Comparison of ENCODE assay signal across 8 cellular contexts in genomic region chr20:13638162-13638495, GRCh38. TPM values are rescaled to one million over a fixed set of nuclear protein-coding genes. Genes with fewer than 3 reads are reported as not detected.
DNase-seq lines count a peak whose midpoint lies in the region; ATAC-seq and TF ChIP-seq lines count a peak whose summit lies in the region.

No MANE protein-coding gene starts in this region.

- no peak overlapping the region for H4K91ac ChIP-seq in mesenchymal stem cell (ENCODE audit: low read length)

- peak overlapping the region; percentile 95 to 98 (median 97) for H3K4me3 Mint-ChIP-seq in brain

- peaks cover 0 to 2% (median 0%) of the 10 kb centered on the region in 5 experiments for H3K9me3 Mint-ChIP-seq in brain

- peaks cover 47% of the 10 kb centered on the region for H3K79me2 ChIP-seq in DOHH2 (ENCODE audit: control insufficient read depth, low read length)

- H3K4ac ChIP-seq in mesenchymal stem cell (ENCODE audit: low read depth in 1 of 2, low read length in 2 of 2): peak overlapping the region in 1 of 2 experiments; percentile 6

- peaks cover 21% of the 10 kb centered on the region for H3K4me1 Mint-ChIP-seq in brain

- H3K4me1 ChIP-seq in DOHH2 (ENCODE audit: control insufficient read depth, low read length) (peaks cover 12% of the 10 kb centered on the region), mesenchymal stem cell (ENCODE audit: control insufficient read depth, insufficient read depth, low read depth, low read length) (no peaks in the 10 kb centered on the region)

- H3K4me3 ChIP-seq in DOHH2 (ENCODE audit: low read length) (peak overlapping the region; percentile 94), NB4 (ENCODE audit: low read depth, low read length) (peak overlapping the region; percentile 78), mesenchymal stem cell (ENCODE audit: insufficient read depth in 1 of 2, low read depth in 1 of 2, low read length in 2 of 2) (peak overlapping the region; percentile 94 to 100)

- H3K79me1 ChIP-seq in mesenchymal stem cell (replicated peaks; ENCODE audit: low read length, poor library complexity, severe bottlenecking): peaks cover 5% of the 10 kb centered on the region

- peak overlapping the region; percentile 98 for H3K4me2 ChIP-seq in DOHH2 (ENCODE audit: low read length)
- peak overlapping the region; percentile 88 for H3K4me2 ChIP-seq in mesenchymal stem cell (ENCODE audit: low read length, poor library complexity, severe bottlenecking)

- H4K8ac ChIP-seq in mesenchymal stem cell (ENCODE audit: low read length): peak overlapping the region; percentile 35

- no peak overlapping the region for H2BK5ac ChIP-seq in mesenchymal stem cell (ENCODE audit: low read depth, low read length, poor library complexity, severe bottlenecking)

- DNase-seq in NB4 (ENCODE audit: low read depth): no peak
- DNase-seq in mesenchymal stem cell: no peak
- DNase-seq in GF-D8 (lab: John Stamatoyannopoulos, UW): no peak
- no peak for DNase-seq in NCI-H226

- TF ChIP-seq POLR2A in NB4 (IDR thresholded peaks at IDR 0.05; ENCODE audit: extremely low read depth, insufficient read length): no peak

- no peak overlapping the region for H3K14ac ChIP-seq in mesenchymal stem cell (ENCODE audit: low read length in 2 of 2)

- H2BK120ac ChIP-seq in mesenchymal stem cell (ENCODE audit: low read depth, low read length): no peak overlapping the region

- H3K27ac Mint-ChIP-seq in brain: peak overlapping the region; percentile 82 to 95 (median 92)

- H3K27me3 ChIP-seq in DOHH2 (ENCODE audit: control insufficient read depth, low read length) (peaks cover 8% of the 10 kb centered on the region), mesenchymal stem cell (ENCODE audit: control insufficient read depth in 1 of 2, insufficient read depth in 1 of 2, low read length in 2 of 2) (peaks cover 4 to 15% of the 10 kb centered on the region in 2 experiments)

- no peak overlapping the region for H3K23ac ChIP-seq in mesenchymal stem cell (ENCODE audit: low read length in 2 of 2)

- H3F3A ChIP-seq in DOHH2 (ENCODE audit: control insufficient read depth, insufficient read depth): no peaks in the 10 kb centered on the region

- peak overlapping the region; percentile 97 for H2AFZ ChIP-seq in mesenchymal stem cell (ENCODE audit: low read depth, low read length)

- peaks cover 21% of the 10 kb centered on the region for H3K36me3 Mint-ChIP-seq in brain

- TF ChIP-seq CTCF in DOHH2 (IDR thresholded peaks at IDR 0.05; ENCODE audit: low read depth, low read length, poor library complexity, severe bottlenecking) (no peak), NB4 (IDR thresholded peaks at IDR 0.05; ENCODE audit: low read depth, low read length) (no peak), brain (conservative IDR thresholded peaks at IDR 0.05) (no peak)

- H3K36me3 ChIP-seq in DOHH2 (ENCODE audit: control insufficient read depth, low read length) (no peaks in the 10 kb centered on the region), mesenchymal stem cell (ENCODE audit: control insufficient read depth in 1 of 2, insufficient read depth in 2 of 2, low read depth in 1 of 2, low read length in 2 of 2) (no peaks in the 10 kb centered on the region)

- H4K20me1 ChIP-seq in DOHH2 (ENCODE audit: control insufficient read depth, insufficient read depth, low read depth, low read length): peaks cover 3% of the 10 kb centered on the region; the same call in 1 of the 2 replicates

- H3K27ac ChIP-seq in DOHH2 (ENCODE audit: low read depth, low read length) (no peak overlapping the region), mesenchymal stem cell (ENCODE audit: low read length, poor library complexity, severe bottlenecking) (peak overlapping the region; percentile 5)

- H3K9me2 ChIP-seq in DOHH2 (replicated peaks; ENCODE audit: control insufficient read depth, low read length): no peaks in the 10 kb centered on the region

- peak overlapping the region in 1 of 2 experiments; percentile 67 for H3K18ac ChIP-seq in mesenchymal stem cell (ENCODE audit: low read depth in 1 of 2, low read length in 2 of 2)

- ATAC-seq in HG02885 (IDR thresholded peaks at IDR 0.05; ENCODE audit: poor library complexity, unreplicated experiment) (no peak), GM19023 (IDR thresholded peaks at IDR 0.05; ENCODE audit: unreplicated experiment) (no peak)

- under 1% methylated on average over 7 of the region's 7 CpGs for WGBS in mesenchymal stem cell

- peak overlapping the region; percentile 93 for H3K9ac ChIP-seq in mesenchymal stem cell (ENCODE audit: low read length)

- no peak overlapping the region for H2BK12ac ChIP-seq in mesenchymal stem cell (ENCODE audit: low read length in 2 of 2)

- peaks cover 28% of the 10 kb centered on the region for H3K27me3 Mint-ChIP-seq in brain

- no peaks in the 10 kb centered on the region for H3K9me3 ChIP-seq in DOHH2 (ENCODE audit: control insufficient read depth, insufficient read depth, low read length)
- no peaks in the 10 kb centered on the region for H3K9me3 ChIP-seq in mesenchymal stem cell (ENCODE audit: control insufficient read depth, low read length)

- H2BK15ac ChIP-seq in mesenchymal stem cell (ENCODE audit: low read depth, poor library complexity, severe bottlenecking): no peak overlapping the region

- no peak overlapping the region for H2AK5ac ChIP-seq in mesenchymal stem cell (ENCODE audit: low read length, severe bottlenecking)

RNA-seq across cellular contexts. Expression of gene TASP1, which starts 0.6 kb away (rescaled TPM):
- polyA plus RNA-seq in brain (ENCODE audit: insufficient read depth, low read depth, low replicate concordance): 2.1 TPM
- 6.4 TPM for polyA plus RNA-seq in mesenchymal stem cell (2013, experiment 1 of 2)
- 6.1 TPM for polyA plus RNA-seq in mesenchymal stem cell (2013, experiment 2 of 2)
